Comparison of ENCODE assay signal across 13 cellular contexts in genomic region chr1:226903819-226904710, GRCh38. TPM values are rescaled to one million over a fixed set of nuclear protein-coding genes. Genes with fewer than 3 reads are reported as not detected.
DNase-seq lines count a peak whose midpoint lies in the region; ATAC-seq and TF ChIP-seq lines count a peak whose summit lies in the region.
"Had no signal": no experiment of that assay in that cellular context is flagged by ENCODE, and none has a peak within 500 bp of the region (broad histone marks: within the 10 kb centered on the region; RNA-seq: fewer than 3 reads in every experiment).

No MANE protein-coding gene starts in this region.

- intact Hi-C loops in posterior vena cava (cut with DNase I): no loop called here

- peaks cover 6% of the 10 kb centered on the region; the same call in 1 of the 2 replicates for H3K36me3 ChIP-seq in BJ (ENCODE audit: control insufficient read depth, insufficient read depth, low read length)

- CTCF ChIA-PET in BJ (lab: Yijun Ruan, JAX): interaction anchor here (0.5 to 1.7 kb wide), 3 partner anchors 9 to 544 kb away, joined by 3 to 5 read pairs (median 4); no protein-coding TSS in a partner anchor
- CTCF ChIA-PET in activated CD8-positive, alpha-beta memory T cell treated with anti-CD3 and anti-CD28 coated beads, Interleukin-2, amount 10 ng/mL, durations not matched to agents 7 days and 5 days (lab: Charles Lee): no interaction called here

- no peak overlapping the region for H3K4me3 ChIP-seq in BJ (ENCODE audit: low read depth, low read length)
- no peak overlapping the region for H3K4me3 ChIP-seq in fibroblast of pulmonary artery (replicated peaks; ENCODE audit: low read depth, low read length)
- H3K4me3 ChIP-seq: dorsolateral prefrontal cortex had no signal

- H3K4me1 Mint-ChIP-seq in activated naive CD8-positive, alpha-beta T cell treated with anti-CD3 and anti-CD28 coated beads for 36 hours: no peaks in the 10 kb centered on the region
- peaks cover 5% of the 10 kb centered on the region for H3K4me1 Mint-ChIP-seq in activated CD8-positive, alpha-beta memory T cell treated with anti-CD3 and anti-CD28 coated beads, Interleukin-2, amount 10 ng/mL, durations not matched to agents 7 days and 5 days

- no peaks in the 10 kb centered on the region for H3K36me3 Mint-ChIP-seq in activated naive CD8-positive, alpha-beta T cell treated with anti-CD3 and anti-CD28 coated beads for 36 hours
- H3K36me3 Mint-ChIP-seq in activated CD8-positive, alpha-beta memory T cell treated with anti-CD3 and anti-CD28 coated beads, Interleukin-2, amount 10 ng/mL, durations not matched to agents 7 days and 5 days: no peaks in the 10 kb centered on the region

- POLR2A ChIA-PET in BJ (lab: Charles Lee): no interaction called here

- no peak for TF ChIP-seq CTCF in BJ (IDR thresholded peaks at IDR 0.05; ENCODE audit: insufficient read depth, low read depth, low read length)
- TF ChIP-seq CTCF in fibroblast of pulmonary artery (IDR thresholded peaks at IDR 0.05; ENCODE audit: low read length, missing control alignments): no peak

- no peak overlapping the region for H3K4me3 Mint-ChIP-seq in activated naive CD8-positive, alpha-beta T cell treated with anti-CD3 and anti-CD28 coated beads for 36 hours
- H3K4me3 Mint-ChIP-seq in activated CD8-positive, alpha-beta memory T cell treated with anti-CD3 and anti-CD28 coated beads, Interleukin-2, amount 10 ng/mL, durations not matched to agents 7 days and 5 days: no peak overlapping the region

- DNase-seq in BJ (ENCODE audit: low read depth) (peak; percentile 19), NCI-H446 treated with DMSO at 0.1 percent for 48 hours (lab: John Stamatoyannopoulos, UW) (peak; percentile 14), fibroblast of pulmonary artery (ENCODE audit: low read depth) (peak; percentile 85), posterior vena cava (ENCODE audit: low spot score) (peak; percentile 41)
- no peak for DNase-seq in activated T-cell treated with anti-CD3 and anti-CD28 coated beads, Interleukin-2, amount 50 U/mL, for 48 hours
- DNase-seq in activated naive CD8-positive, alpha-beta T cell treated with anti-CD3 and anti-CD28 coated beads for 36 hours: no peak
- DNase-seq in activated effector memory CD4-positive, alpha-beta T cell treated with anti-CD3 and anti-CD28 coated beads, Interleukin-2, amount 50 U/mL, for 16 hours: no peak
- no peak for DNase-seq in activated CD8-positive, alpha-beta memory T cell treated with anti-CD3 and anti-CD28 coated beads, Interleukin-2, amount 10 ng/mL, durations not matched to agents 7 days and 5 days
- DNase-seq: activated CD4-positive, alpha-beta T cell treated with anti-CD3 and anti-CD28 coated beads, Interleukin-2, amount 50 U/mL, for 1 hour; hippocampal formation; NCI-H1105 treated with DMSO at 0.1 percent for 48 hours; SW 1271 had no signal

- no peaks in the 10 kb centered on the region for H3K27me3 Mint-ChIP-seq in activated naive CD8-positive, alpha-beta T cell treated with anti-CD3 and anti-CD28 coated beads for 36 hours
- no peaks in the 10 kb centered on the region for H3K27me3 Mint-ChIP-seq in activated CD8-positive, alpha-beta memory T cell treated with anti-CD3 and anti-CD28 coated beads, Interleukin-2, amount 10 ng/mL, durations not matched to agents 7 days and 5 days

- ATAC-seq in activated CD8-positive, alpha-beta memory T cell treated with anti-CD3 and anti-CD28 coated beads, Interleukin-2, amount 10 ng/mL, durations not matched to agents 7 days and 5 days: no peak

- no peaks in the 10 kb centered on the region for H3K27me3 ChIP-seq in BJ (ENCODE audit: control insufficient read depth, insufficient read depth, low read length)
- H3K27me3 ChIP-seq: dorsolateral prefrontal cortex had no signal

- no peaks in the 10 kb centered on the region for H3K9me3 Mint-ChIP-seq in activated naive CD8-positive, alpha-beta T cell treated with anti-CD3 and anti-CD28 coated beads for 36 hours
- H3K9me3 Mint-ChIP-seq in activated CD8-positive, alpha-beta memory T cell treated with anti-CD3 and anti-CD28 coated beads, Interleukin-2, amount 10 ng/mL, durations not matched to agents 7 days and 5 days (ENCODE audit: low read depth): no peaks in the 10 kb centered on the region

- no peak overlapping the region for H3K27ac Mint-ChIP-seq in activated naive CD8-positive, alpha-beta T cell treated with anti-CD3 and anti-CD28 coated beads for 36 hours
- H3K27ac Mint-ChIP-seq in activated CD8-positive, alpha-beta memory T cell treated with anti-CD3 and anti-CD28 coated beads, Interleukin-2, amount 10 ng/mL, durations not matched to agents 7 days and 5 days: no peak overlapping the region

RNA-seq across cellular contexts. Expression of gene PSEN2, which starts 33.6 kb away (rescaled TPM):
- polyA plus RNA-seq in BJ (2011; rRNA removed): 23.4 and 32.1 TPM in 2 replicates
- polyA minus RNA-seq in BJ (2011; rRNA and poly(A)+ RNA removed): 16.4 and 23.5 TPM in 2 replicates
- total RNA-seq in posterior vena cava: 10 to 100 TPM; 22.0 to 24.3 TPM
- total RNA-seq in activated naive CD8-positive, alpha-beta T cell treated with anti-CD3 and anti-CD28 coated beads for 36 hours: 1 to 10 TPM; 3.9 to 4.6 TPM
- 10 to 100 TPM in 1 of 2 experiments, 1 to 10 TPM in 1; 8.0 to 11.2 TPM for total RNA-seq in activated CD8-positive, alpha-beta memory T cell treated with anti-CD3 and anti-CD28 coated beads, Interleukin-2, amount 10 ng/mL, durations not matched to agents 7 days and 5 days

RNA-seq across cellular contexts. Expression of gene COQ8A, which starts 36.0 kb away (rescaled TPM):
- polyA plus RNA-seq in BJ (2011; rRNA removed): 4.7 and 6.8 TPM in 2 replicates
- polyA minus RNA-seq in BJ (2011; rRNA and poly(A)+ RNA removed): 2.9 and 4.4 TPM in 2 replicates
- 10 to 100 TPM; 15.4 to 21.1 TPM for total RNA-seq in posterior vena cava
- total RNA-seq in activated naive CD8-positive, alpha-beta T cell treated with anti-CD3 and anti-CD28 coated beads for 36 hours: 10 to 100 TPM; 27.2 to 28.5 TPM
- total RNA-seq in activated CD8-positive, alpha-beta memory T cell treated with anti-CD3 and anti-CD28 coated beads, Interleukin-2, amount 10 ng/mL, durations not matched to agents 7 days and 5 days: 10 to 100 TPM; 19.0 to 22.1 TPM

Comparison
In these comparisons a context has a peak if more than half of its experiments do, and no peak if none do; other contexts are left out.
1. DNase-seq: peak in BJ (single experiment), NCI-H446 treated with DMSO at 0.1 percent for 48 hours (single experiment), fibroblast of pulmonary artery (single experiment) and posterior vena cava (single experiment); none in activated T-cell treated with anti-CD3 and anti-CD28 coated beads, Interleukin-2, amount 50 U/mL, for 48 hours (0 of 2), activated naive CD8-positive, alpha-beta T cell treated with anti-CD3 and anti-CD28 coated beads for 36 hours (single experiment), activated effector memory CD4-positive, alpha-beta T cell treated with anti-CD3 and anti-CD28 coated beads, Interleukin-2, amount 50 U/mL, for 16 hours (single experiment) and activated CD8-positive, alpha-beta memory T cell treated with anti-CD3 and anti-CD28 coated beads, Interleukin-2, amount 10 ng/mL, durations not matched to agents 7 days and 5 days (single experiment).